25 cellular contexts compared by ENCODE assay signal in the genomic region with DNA sequence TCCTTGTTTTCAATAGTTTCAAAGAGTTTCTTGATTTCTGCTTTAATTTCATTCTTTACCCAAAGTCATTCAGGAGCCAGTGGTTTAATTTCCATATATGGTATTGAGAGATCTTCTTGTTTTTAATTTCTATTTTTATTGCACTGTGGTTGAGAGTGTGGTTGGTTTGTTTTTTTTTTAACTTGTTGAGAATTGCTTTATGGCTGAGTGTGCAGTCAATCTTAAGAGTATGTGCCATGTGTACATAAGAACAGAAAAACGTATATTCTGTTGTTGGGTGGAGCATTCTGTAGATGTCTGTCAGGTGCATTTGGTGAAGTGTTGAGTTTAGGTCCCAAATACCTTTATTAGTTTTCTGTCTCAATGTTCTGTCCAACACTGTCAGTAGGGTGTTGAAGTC.
"Had no signal": no experiment of that assay in that cellular context is flagged by ENCODE, and none has a peak within 500 bp of the region (broad histone marks: within the 10 kb centered on the region; RNA-seq: fewer than 3 reads in every experiment).

No MANE protein-coding gene starts in this region.

- H3K4me3 Mint-ChIP-seq: activated CD4-positive, alpha-beta memory T cell treated with anti-CD3 and anti-CD28 coated beads for 36 hours; activated T-cell treated with anti-CD3 and anti-CD28 coated beads, Interleukin-2, amount 50 U/mL, for 24 hours; activated T-helper 17 cell treated with anti-CD3 and anti-CD28 coated beads, Interleukin-2, amount 50 U/mL, for 72 hours; endodermal cell; mesothelial cell of epicardium; nephron progenitor cell had no signal

- H3K36me3 ChIP-seq: brain microvascular endothelial cell, esophagus squamous epithelium, heart right ventricle, neutrophil, pancreas, right atrium auricular region, tibial nerve had no signal

- H3K4me1 ChIP-seq: esophagus squamous epithelium, heart right ventricle, pancreas, right atrium auricular region, tibial nerve had no signal

- H3K27ac Mint-ChIP-seq: activated CD4-positive, alpha-beta memory T cell treated with anti-CD3 and anti-CD28 coated beads for 36 hours; activated T-cell treated with anti-CD3 and anti-CD28 coated beads, Interleukin-2, amount 50 U/mL, for 24 hours; activated T-helper 17 cell treated with anti-CD3 and anti-CD28 coated beads, Interleukin-2, amount 50 U/mL, for 72 hours; endodermal cell; mesothelial cell of epicardium; nephron progenitor cell had no signal

- H3K9me3 ChIP-seq: neutrophil, pancreas had no signal

- H3K4me1 Mint-ChIP-seq: activated T-helper 17 cell treated with anti-CD3 and anti-CD28 coated beads, Interleukin-2, amount 50 U/mL, for 72 hours; endodermal cell; mesothelial cell of epicardium; nephron progenitor cell had no signal

- H3K27me3 ChIP-seq: brain microvascular endothelial cell, esophagus squamous epithelium, heart right ventricle, pancreas, right atrium auricular region, tibial nerve had no signal

- H3K27ac ChIP-seq: brain microvascular endothelial cell, esophagus squamous epithelium, heart right ventricle, neutrophil, pancreas, right atrium auricular region, tibial nerve, VCaP had no signal

- H3K4me3 ChIP-seq: esophagus squamous epithelium, heart right ventricle, pancreas, right atrium auricular region, tibial nerve had no signal

- H3K27me3 Mint-ChIP-seq: activated CD4-positive, alpha-beta memory T cell treated with anti-CD3 and anti-CD28 coated beads for 36 hours; activated T-cell treated with anti-CD3 and anti-CD28 coated beads, Interleukin-2, amount 50 U/mL, for 24 hours; activated T-helper 17 cell treated with anti-CD3 and anti-CD28 coated beads, Interleukin-2, amount 50 U/mL, for 72 hours; naive B cell had no signal

- ATAC-seq: activated T-helper 17 cell treated with anti-CD3 and anti-CD28 coated beads, Interleukin-2, amount 50 U/mL, for 72 hours; heart right ventricle; pancreas had no signal

- DNase-seq: activated CD4-positive, alpha-beta memory T cell treated with anti-CD3 and anti-CD28 coated beads for 36 hours; activated CD4-positive, alpha-beta T cell treated with anti-CD3 and anti-CD28 coated beads for 48 hours; activated CD8-positive, alpha-beta memory T cell treated with anti-CD3 and anti-CD28 coated beads, Interleukin-2, amount 50 U/mL, for 4 hours; activated gamma-delta T cell treated with Interleukin-2 at 50 U/mL for 16 hours; activated naive CD4-positive, alpha-beta T cell treated with anti-CD3 and anti-CD28 coated beads, Interleukin-2, amount 50 U/mL, for 16 hours; activated T-cell treated with anti-CD3 and anti-CD28 coated beads, Interleukin-2, amount 50 U/mL, for 24 hours; amniotic stem cell; brain microvascular endothelial cell; endodermal cell; esophagus squamous epithelium; foreskin melanocyte; heart right ventricle; naive B cell; nephron progenitor cell; pancreas; stimulated activated CD4-positive, alpha-beta T cell treated with anti-CD3 and anti-CD28 coated beads, Interleukin-15, amount 100 ng/mL, for 24 hours; stimulated activated CD4-positive, alpha-beta T cell treated with anti-CD3 and anti-CD28 coated beads, Interleukin-2, amount 100 ng/mL, for 24 hours; stimulated activated naive CD4-positive, alpha-beta T cell; T-helper 9 cell had no signal

- H3K36me3 Mint-ChIP-seq: activated CD4-positive, alpha-beta memory T cell treated with anti-CD3 and anti-CD28 coated beads for 36 hours had no signal
